ENCODE assay signal across 19 cellular contexts in the genomic region with DNA sequence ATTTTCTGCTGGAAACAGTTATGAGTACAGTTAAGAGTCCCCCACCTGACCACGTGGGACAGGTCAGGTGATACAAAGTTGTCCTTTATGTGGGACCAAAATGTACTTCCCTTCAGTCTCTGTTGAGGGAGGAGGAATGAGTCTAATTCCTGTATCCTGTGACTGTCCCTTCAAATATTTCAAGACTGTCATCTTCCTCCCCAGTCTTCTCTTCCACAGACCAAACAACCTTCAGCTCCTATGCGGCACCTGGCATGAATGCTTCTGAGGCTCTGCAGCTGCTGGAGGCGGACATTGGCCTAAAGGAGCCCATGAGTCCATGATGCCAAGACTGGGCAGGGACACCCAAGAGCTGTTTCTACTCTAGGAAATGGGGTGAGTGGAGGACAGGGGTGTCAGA.
DNase-seq lines count a peak whose midpoint lies in the region; ATAC-seq, FAIRE-seq and TF ChIP-seq lines count a peak whose summit lies in the region.
"Had no signal": no experiment of that assay in that cellular context is flagged by ENCODE, and none has a peak within 500 bp of the region (broad histone marks: within the 10 kb centered on the region; RNA-seq: fewer than 3 reads in every experiment).

No MANE protein-coding gene starts in this region.

- no peak overlapping the region for H2AK5ac ChIP-seq in mesendoderm (ENCODE audit: low read length)

- H3K27me3 ChIP-seq in PC-3 (ENCODE audit: low read length) (no peaks in the 10 kb centered on the region), mesendoderm (ENCODE audit: insufficient read depth, low read length, poor library complexity) (no peaks in the 10 kb centered on the region)

- POLR2A ChIA-PET in PC-3 (lab: Charles Lee; ENCODE audit: unreplicated experiment), result no interaction called here
- POLR2A ChIA-PET in activated CD8-positive, alpha-beta T cell treated with anti-CD3 and anti-CD28 coated beads, Interleukin-2, amount 10 ng/mL, durations not matched to agents 7 days and 5 days (lab: Charles Lee), result no interaction called here

- no peaks in the 10 kb centered on the region for H3K4me1 Mint-ChIP-seq in activated CD8-positive, alpha-beta T cell treated with anti-CD3 and anti-CD28 coated beads, Interleukin-2, amount 10 ng/mL, durations not matched to agents 7 days and 5 days (ENCODE audit: low read depth)
- H3K4me1 Mint-ChIP-seq: IgD-negative memory B cell had no signal

- H3K4me3 ChIP-seq in PC-3 (ENCODE audit: low read length), result no peak overlapping the region
- H3K4me3 ChIP-seq in mesendoderm (ENCODE audit: low read length), result no peak overlapping the region
- H3K4me3 ChIP-seq: SK-N-MC had no signal

- H3K27ac Mint-ChIP-seq in activated CD8-positive, alpha-beta T cell treated with anti-CD3 and anti-CD28 coated beads, Interleukin-2, amount 10 ng/mL, durations not matched to agents 7 days and 5 days, result no peak overlapping the region
- H3K27ac Mint-ChIP-seq: IgD-negative memory B cell had no signal

- H3K79me2 ChIP-seq in PC-3 (ENCODE audit: low read length) (no peaks in the 10 kb centered on the region), mesendoderm (ENCODE audit: control insufficient read depth, insufficient read depth, low read length) (no peaks in the 10 kb centered on the region)

- H3K36me3 Mint-ChIP-seq in activated CD8-positive, alpha-beta T cell treated with anti-CD3 and anti-CD28 coated beads, Interleukin-2, amount 10 ng/mL, durations not matched to agents 7 days and 5 days (ENCODE audit: low read depth), result no peaks in the 10 kb centered on the region
- H3K36me3 Mint-ChIP-seq: IgD-negative memory B cell had no signal

- no peak overlapping the region for H2BK15ac ChIP-seq in mesendoderm (replicated peaks; ENCODE audit: low read depth)

- H3K4me1 ChIP-seq in PC-3 (ENCODE audit: insufficient read depth, low read length), result peaks cover 16% of the 10 kb centered on the region
- H3K4me1 ChIP-seq in mesendoderm (ENCODE audit: control insufficient read depth, low read depth, low read length), result no peaks in the 10 kb centered on the region

- CTCF ChIA-PET in PC-3 (lab: Charles Lee), result no interaction called here
- CTCF ChIA-PET in activated CD8-positive, alpha-beta T cell treated with anti-CD3 and anti-CD28 coated beads, Interleukin-2, amount 10 ng/mL, durations not matched to agents 7 days and 5 days (lab: Charles Lee), result no interaction called here

- peak overlapping the region; percentile 18 for H3K4me2 ChIP-seq in PC-3 (ENCODE audit: low read length)
- H3K4me2 ChIP-seq in mesendoderm (ENCODE audit: low read length), result no peak overlapping the region

- no peak overlapping the region for H4K5ac ChIP-seq in mesendoderm (ENCODE audit: low read length)

- no peak for FAIRE-seq in urothelium cell line (lab: Jason Lieb, UNC)
- FAIRE-seq: HTR-8/SVneo had no signal

- H4K20me1 ChIP-seq in PC-3 (ENCODE audit: low read length), result no peaks in the 10 kb centered on the region

- peak overlapping the region; percentile 69 for H3K9ac ChIP-seq in PC-3 (ENCODE audit: low read length)
- H3K9ac ChIP-seq in mesendoderm (ENCODE audit: low read length), result no peak overlapping the region

- BruUV-seq in PC-3 (replicated peaks; lab: Mats Ljungman, UMichigan), result no TSS peak

- H3K9me2 ChIP-seq in PC-3 (replicated peaks; ENCODE audit: low read length), result no peaks in the 10 kb centered on the region

- ATAC-seq in PC-3, result peak; percentile 22
- no peak for ATAC-seq in activated CD8-positive, alpha-beta T cell treated with anti-CD3 and anti-CD28 coated beads, Interleukin-2, amount 10 ng/mL, durations not matched to agents 7 days and 5 days

- WGBS in mesendoderm (ENCODE audit: extremely low coverage, insufficient coverage, low lambda C conversion rate), result no CpG with 5 or more reads among the region's 3 CpGs

- H3K4me3 Mint-ChIP-seq in activated CD8-positive, alpha-beta T cell treated with anti-CD3 and anti-CD28 coated beads, Interleukin-2, amount 10 ng/mL, durations not matched to agents 7 days and 5 days, result no peak overlapping the region
- H3K4me3 Mint-ChIP-seq: IgD-negative memory B cell had no signal

- peak; percentile 8 for DNase-seq in EL
- peak; percentile 52 for DNase-seq in PC-3
- DNase-seq in epithelial cell of prostate (ENCODE audit: low read depth, low spot score), result no peak
- peak; percentile 10 for DNase-seq in urothelium cell line (ENCODE audit: low spot score)
- DNase-seq in RKO (ENCODE audit: low spot score), result no peak
- DNase-seq in activated CD8-positive, alpha-beta T cell treated with anti-CD3 and anti-CD28 coated beads, Interleukin-2, amount 10 ng/mL, durations not matched to agents 7 days and 5 days, result no peak
- DNase-seq in mesendoderm, result no peak
- DNase-seq: H7, NCI-H1105, NCI-H146, NCI-H2029, NCI-H2171, NCI-H526, OCI-M1, RPMI8226, SHP77 had no signal

- H3K4ac ChIP-seq in mesendoderm (ENCODE audit: low read depth, low read length), result no peak overlapping the region

- no peak overlapping the region for H3K56ac ChIP-seq in mesendoderm (ENCODE audit: low read length)

- peaks cover 8% of the 10 kb centered on the region for H3K9me3 Mint-ChIP-seq in activated CD8-positive, alpha-beta T cell treated with anti-CD3 and anti-CD28 coated beads, Interleukin-2, amount 10 ng/mL, durations not matched to agents 7 days and 5 days (ENCODE audit: insufficient read depth)

- H3K27me3 Mint-ChIP-seq in activated CD8-positive, alpha-beta T cell treated with anti-CD3 and anti-CD28 coated beads, Interleukin-2, amount 10 ng/mL, durations not matched to agents 7 days and 5 days (ENCODE audit: low read depth), result peaks cover 2% of the 10 kb centered on the region

- H3K36me3 ChIP-seq in PC-3 (ENCODE audit: low read depth, low read length) (no peaks in the 10 kb centered on the region), mesendoderm (ENCODE audit: control insufficient read depth, insufficient read depth, low read length) (no peaks in the 10 kb centered on the region)

- TF ChIP-seq CTCF in PC-3 (conservative IDR thresholded peaks at IDR 0.05; ENCODE audit: low read depth, low read length), result no peak

- intact Hi-C loops in PC-3 (cut with micrococcal nuclease), result no loop called here

- no peak overlapping the region for H3K23ac ChIP-seq in mesendoderm (ENCODE audit: low read length)

- peak overlapping the region; percentile 90 for H3K27ac ChIP-seq in PC-3 (ENCODE audit: low read length)
- H3K27ac ChIP-seq in epithelial cell of prostate, result peak overlapping the region; percentile 63
- no peak overlapping the region for H3K27ac ChIP-seq in mesendoderm (ENCODE audit: low read depth, low read length)
- H3K27ac ChIP-seq: SK-N-MC had no signal

- H3F3A ChIP-seq in PC-3 (ENCODE audit: low read length, unreplicated experiment), result no peaks in the 10 kb centered on the region

- H4K8ac ChIP-seq in mesendoderm (ENCODE audit: low read depth, low read length), result no peak overlapping the region

- H2BK120ac ChIP-seq in mesendoderm (ENCODE audit: low read depth, low read length), result no peak overlapping the region

- no peaks in the 10 kb centered on the region for H3K79me1 ChIP-seq in mesendoderm (ENCODE audit: low read length)

- H2AFZ ChIP-seq in PC-3 (ENCODE audit: low read length), result peak overlapping the region; percentile 4

- no peaks in the 10 kb centered on the region for H3K9me3 ChIP-seq in PC-3 (ENCODE audit: low read length)

- H2BK5ac ChIP-seq in mesendoderm (ENCODE audit: low read length), result no peak overlapping the region

- no peak overlapping the region for H3K18ac ChIP-seq in mesendoderm (ENCODE audit: low read length)

Comparison
In these comparisons a context has a peak if more than half of its experiments do, and no peak if none do; other contexts are left out.
1. DNase-seq: peak in EL (single experiment), PC-3 (single experiment) and urothelium cell line (single experiment); none in epithelial cell of prostate (single experiment), RKO (single experiment), activated CD8-positive, alpha-beta T cell treated with anti-CD3 and anti-CD28 coated beads, Interleukin-2, amount 10 ng/mL, durations not matched to agents 7 days and 5 days (single experiment) and mesendoderm (single experiment).